Comparison of ENCODE assay signal across 8 cellular contexts in the genomic region with DNA sequence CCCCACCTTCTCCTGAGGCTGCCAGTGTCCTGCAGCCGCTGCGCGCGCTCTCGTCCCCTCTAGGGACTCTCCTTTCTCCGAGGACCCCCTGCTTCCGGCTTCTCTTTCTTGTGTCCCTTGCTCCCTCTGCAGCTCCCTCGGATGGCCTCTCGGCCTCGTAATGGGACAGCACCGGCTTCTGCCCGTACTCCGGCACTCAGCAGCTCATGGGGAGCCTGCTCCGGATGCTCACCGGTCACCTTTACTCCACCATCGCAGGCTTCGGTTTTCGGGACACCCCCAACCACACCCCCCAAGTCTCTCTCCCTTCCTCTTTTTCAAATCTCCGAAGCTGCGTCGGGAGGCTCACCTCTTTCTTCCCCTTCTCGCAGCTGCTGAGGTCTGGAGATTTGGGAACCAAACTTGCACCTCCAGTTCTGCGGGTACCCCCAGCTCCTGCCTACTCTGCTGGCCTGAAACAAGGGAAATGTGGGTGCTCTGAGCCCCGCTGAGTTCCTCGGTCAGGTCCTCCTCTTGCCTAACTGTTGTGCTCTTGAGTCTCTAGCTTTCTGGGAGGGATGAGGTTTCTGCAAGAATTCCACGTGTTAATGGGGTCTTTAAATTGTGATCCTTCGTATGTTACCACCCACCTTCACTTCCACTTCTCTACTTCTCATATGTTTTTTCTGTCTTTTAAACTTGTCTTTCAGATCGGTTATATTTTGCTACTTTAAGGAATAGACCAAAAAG. TPM values are rescaled to one million over a fixed set of nuclear protein-coding genes. Genes with fewer than 3 reads are reported as not detected.
DNase-seq lines count a peak whose midpoint lies in the region; ATAC-seq and TF ChIP-seq lines count a peak whose summit lies in the region.

No MANE protein-coding gene starts in this region.

- no peaks in the 10 kb centered on the region for H3K36me3 ChIP-seq in Caco-2 (ENCODE audit: control insufficient read depth, insufficient read depth, low read length)
- H3K36me3 ChIP-seq in KOPT-K1 (ENCODE audit: insufficient read depth, low read length): 0 out of 2 replicates have a peak, but pooled peaks cover 7% of the 10 kb centered on the region
- no peaks in the 10 kb centered on the region for H3K36me3 ChIP-seq in WERI-Rb-1
- H3K36me3 ChIP-seq in lung (ENCODE audit: control insufficient read depth in 2 of 2, insufficient read depth in 2 of 2, low read length in 2 of 2): no peaks in the 10 kb centered on the region

- H3K27me3 ChIP-seq in Caco-2 (replicated peaks; ENCODE audit: control insufficient read depth, insufficient read depth, low read length) (no peaks in the 10 kb centered on the region), WERI-Rb-1 (ENCODE audit: insufficient read depth, low read depth, severe bottlenecking) (no peaks in the 10 kb centered on the region), lung (ENCODE audit: control insufficient read depth, insufficient read depth) (no peaks in the 10 kb centered on the region)

- no peaks in the 10 kb centered on the region for H3K27me3 Mint-ChIP-seq in Caco-2 (ENCODE audit: insufficient read depth, unreplicated experiment)

- peak overlapping the region; percentile 95 for H3K4me3 Mint-ChIP-seq in Caco-2 (ENCODE audit: unreplicated experiment)

- intact Hi-C loops in Caco-2 (cut with micrococcal nuclease; ENCODE audit: unreplicated experiment): loop anchor here (5.0 kb wide), 2 partner anchors 56 to 221 kb away; a partner anchor contains a TSS

- H3K4me3 ChIP-seq in Caco-2 (ENCODE audit: low read depth, low read length): peak overlapping the region; percentile 86
- peak overlapping the region; percentile 73 for H3K4me3 ChIP-seq in WERI-Rb-1 (ENCODE audit: low read depth, low read length)
- peak overlapping the region; percentile 65 for H3K4me3 ChIP-seq in lung

- ATAC-seq in GM21447 (IDR thresholded peaks at IDR 0.05; ENCODE audit: unreplicated experiment): peak; percentile 30
- peak; percentile 1 for ATAC-seq in lung (ENCODE audit: insufficient read depth, low FRiP score)
- peak; percentile 2 for ATAC-seq in stimulated activated naive CD8-positive, alpha-beta T cell treated with anti-CD3 and anti-CD28 coated beads, Interleukin-15, Interleukin-2, amounts not matched to agents 100 U/mL and 50 U/mL, for 24 hours

- peaks cover 32% of the 10 kb centered on the region for H3K4me1 Mint-ChIP-seq in Caco-2 (ENCODE audit: low read depth, unreplicated experiment)

- H3K27ac ChIP-seq in KOPT-K1 (ENCODE audit: low read depth, low read length, poor library complexity, severe bottlenecking): peak overlapping the region; percentile 85
- H3K27ac ChIP-seq in WERI-Rb-1: peak overlapping the region; percentile 61
- H3K27ac ChIP-seq in lung (ENCODE audit: low read depth in 1 of 2, low read length in 1 of 2): peak overlapping the region; percentile 86 to 96

- peaks cover 15% of the 10 kb centered on the region for H3K4me1 ChIP-seq in Caco-2
- peaks cover 3 to 17% of the 10 kb centered on the region in 2 donors for H3K4me1 ChIP-seq in lung (ENCODE audit: control insufficient read depth in 2 of 2, insufficient read depth in 2 of 2, low read length in 2 of 2)

- DNase-seq in Caco-2: peak; percentile 38 to 39
- DNase-seq in WERI-Rb-1: peak; percentile 49
- DNase-seq in dermis blood vessel endothelial cell: peak; percentile 26
- DNase-seq in lung (ENCODE audit: low spot score): peak; percentile 40
- DNase-seq in stimulated activated naive CD8-positive, alpha-beta T cell treated with anti-CD3 and anti-CD28 coated beads, Interleukin-15, Interleukin-2, amounts not matched to agents 100 U/mL and 50 U/mL, for 24 hours: peak; percentile 55
- DNase-seq in DMS79 treated with DMSO at 0.1 percent for 48 hours (lab: John Stamatoyannopoulos, UW): no peak

- TF ChIP-seq CTCF in Caco-2 (IDR thresholded peaks at IDR 0.05; ENCODE audit: insufficient read depth in 1 of 2, low read depth in 1 of 2, low read length in 1 of 2, severe bottlenecking in 1 of 2, unreplicated experiment in 1 of 2) (no peak), WERI-Rb-1 (IDR thresholded peaks at IDR 0.05; ENCODE audit: low read depth, low read length) (no peak), lung (IDR thresholded peaks at IDR 0.05; ENCODE audit: control extremely low read depth, extremely low read depth) (no peak)

- BruUV-seq in Caco-2 (replicated peaks; lab: Mats Ljungman, UMichigan): no TSS peak

- POLR2A ChIA-PET in Caco-2 (lab: Charles Lee): interaction anchor here (1.1 to 1.2 kb wide), 2 partner anchors 33 to 87 kb away, joined by 3 to 4 read pairs; a partner anchor contains a TSS

- peak overlapping the region; percentile 94 for H3K27ac Mint-ChIP-seq in Caco-2 (ENCODE audit: unreplicated experiment)

- no peaks in the 10 kb centered on the region for H3K9me3 Mint-ChIP-seq in Caco-2 (ENCODE audit: unreplicated experiment)

- WGBS in lung, 2 donors: 1% methylated on average over 26 to 28 of the region's 28 CpGs

- peaks cover 20% of the 10 kb centered on the region for H3K36me3 Mint-ChIP-seq in Caco-2 (ENCODE audit: insufficient read depth, unreplicated experiment)

- CTCF ChIA-PET in Caco-2 (lab: Charles Lee): interaction anchor here (0.5 to 1.2 kb wide), 3 partner anchors 85 to 106 kb away, joined by 4 to 5 read pairs (median 5); no protein-coding TSS in a partner anchor

- H3K9me3 ChIP-seq in Caco-2 (no peaks in the 10 kb centered on the region), KOPT-K1 (ENCODE audit: insufficient read depth, low read length, poor library complexity, severe bottlenecking) (no peaks in the 10 kb centered on the region), WERI-Rb-1 (ENCODE audit: severe bottlenecking) (no peaks in the 10 kb centered on the region), lung (ENCODE audit: control insufficient read depth in 2 of 2, insufficient read depth in 1 of 2, low read length in 1 of 2) (no peaks in the 10 kb centered on the region)

RNA-seq across cellular contexts. Expression of a gene that starts 0.9 kb away (rescaled TPM):
- total RNA-seq in Caco-2 (2022) (7.3 and 7.4 TPM in 2 replicates), dermis blood vessel endothelial cell (13.1 and 20.6 TPM in 2 replicates), lung (10 to 100 TPM; 19.1 to 45.4 TPM)
- polyA plus RNA-seq in lung: 1 to 10 TPM; 3.6 to 5.1 TPM
